9 cellular contexts compared by ENCODE assay signal in genomic region chr11:111925953-111926352, GRCh38. TPM values are rescaled to one million over a fixed set of nuclear protein-coding genes. Genes with fewer than 3 reads are reported as not detected.
A peak's percentile ranks its signal among the peaks of the same experiment; 100 is the strongest.
DNase-seq lines count a peak whose midpoint lies in the region; ATAC-seq and TF ChIP-seq lines count a peak whose summit lies in the region.
"Had no signal": no experiment of that assay in that cellular context is flagged by ENCODE, and none has a peak within 500 bp of the region (broad histone marks: within the 10 kb centered on the region; RNA-seq: fewer than 3 reads in every experiment).

No MANE protein-coding gene starts in this region.

- H2BK12ac ChIP-seq in neuronal stem cell (ENCODE audit: low read length) = peak overlapping the region; percentile 10

- intact Hi-C loops in CD14-positive monocyte (cut with micrococcal nuclease) = loop anchor here (2.0 to 10.0 kb wide), 6 partner anchors 47 to 1389 kb away; partner anchors contain the start of genes CFAP68 (in 2 of the 2), FDXACB1 (in 2 of the 2), SDHD (in 2 of the 2) and TIMM8B (in 2 of the 2)

- H3K79me1 ChIP-seq in neuronal stem cell (ENCODE audit: low read depth, low read length) = no peaks in the 10 kb centered on the region

- peak overlapping the region; percentile 77 for H3K9ac ChIP-seq in NT2/D1 (ENCODE audit: insufficient read length, low read depth)
- peak overlapping the region; percentile 62 to 63 for H3K9ac ChIP-seq in duodenal mucosa (ENCODE audit: low read depth in 1 of 2, low read length in 2 of 2)
- no peak overlapping the region for H3K9ac ChIP-seq in neuronal stem cell (ENCODE audit: low read depth, low read length, poor library complexity)

- H2BK120ac ChIP-seq in neuronal stem cell (ENCODE audit: low read depth, low read length) = no peak overlapping the region

- peak overlapping the region; percentile 88 for H2AFZ ChIP-seq in neuronal stem cell (ENCODE audit: low read length)

- no peak overlapping the region for H3K23ac ChIP-seq in neuronal stem cell (ENCODE audit: low read depth, low read length, poor library complexity)

- H3K4me1 ChIP-seq in NT2/D1 (ENCODE audit: insufficient read depth, insufficient read length) (no peaks in the 10 kb centered on the region), duodenal mucosa (ENCODE audit: control insufficient read depth in 1 of 2, insufficient read depth in 2 of 2, low read length in 2 of 2) (peaks cover 13 to 15% of the 10 kb centered on the region in 2 donors), neuronal stem cell (ENCODE audit: control insufficient read depth in 2 of 2, insufficient read depth in 1 of 2, low read depth in 1 of 2, low read length in 2 of 2) (peaks cover 9 to 11% of the 10 kb centered on the region in 2 donors)

- no peak overlapping the region for H3K14ac ChIP-seq in neuronal stem cell (ENCODE audit: low read length)

- peaks cover 0 to 4% of the 10 kb centered on the region in 2 donors for H3K36me3 Mint-ChIP-seq in CD14-positive monocyte

- peaks cover 0 to 2% (median 0%) of the 10 kb centered on the region in 3 donors for H3K27me3 Mint-ChIP-seq in CD14-positive monocyte (ENCODE audit: low read depth in 3 of 3)

- ATAC-seq in HG02678 (IDR thresholded peaks at IDR 0.05; ENCODE audit: unreplicated experiment) = no peak

- peak overlapping the region; percentile 48 for H3K18ac ChIP-seq in neuronal stem cell (ENCODE audit: low read length)

- no peak overlapping the region for H3K4me2 ChIP-seq in neuronal stem cell (ENCODE audit: insufficient read depth, low read length, poor library complexity, severe bottlenecking)

- H3K27me3 ChIP-seq in NT2/D1 (ENCODE audit: insufficient read depth, insufficient read length) (no peaks in the 10 kb centered on the region), duodenal mucosa (ENCODE audit: control insufficient read depth in 1 of 2, insufficient read depth in 2 of 2, low read length in 2 of 2) (no peaks in the 10 kb centered on the region), neuronal stem cell (ENCODE audit: control insufficient read depth in 3 of 3, insufficient read depth in 3 of 3, low read depth in 1 of 3, low read length in 3 of 3) (no peaks in the 10 kb centered on the region)

- no CpG with 5 or more reads among the region's 16 CpGs for WGBS in neuronal stem cell (ENCODE audit: extremely low coverage in 2 of 2, insufficient read length in 2 of 2, insufficient replicate concordance in 1 of 2), 2 donors

- H2AK5ac ChIP-seq in neuronal stem cell (ENCODE audit: low read depth, low read length) = peak overlapping the region; percentile 25

- no peak overlapping the region for H4K8ac ChIP-seq in neuronal stem cell (ENCODE audit: low read depth, low read length)

- peak overlapping the region; percentile 73 to 95 (median 92) for H3K27ac Mint-ChIP-seq in CD14-positive monocyte

- H3K27ac ChIP-seq in duodenal mucosa (ENCODE audit: low read depth, low read length) (peak overlapping the region; percentile 89), neuronal stem cell (replicated peaks; ENCODE audit: low read length) (no peak overlapping the region)

- H2BK15ac ChIP-seq in neuronal stem cell (ENCODE audit: low read length) = peak overlapping the region; percentile 26

- H2BK5ac ChIP-seq in neuronal stem cell (ENCODE audit: low read length) = no peak overlapping the region

- peak overlapping the region in 1 of 2 donors; percentile 85 for H3K4me3 Mint-ChIP-seq in CD14-positive monocyte

- peaks cover 28% of the 10 kb centered on the region for H3K4me1 Mint-ChIP-seq in CD14-positive monocyte

- DNase-seq in CD14-positive monocyte (ENCODE audit: low spot score) (no peak), NT2/D1 (ENCODE audit: low read depth, low spot score) (no peak), neuronal stem cell (ENCODE audit: low spot score) (no peak), AML-193 (lab: John Stamatoyannopoulos, UW) (no peak), COLO668 (lab: John Stamatoyannopoulos, UW; ENCODE audit: unreplicated experiment) (no peak)
- no peak for DNase-seq in activated CD8-positive, alpha-beta memory T cell treated with anti-CD3 and anti-CD28 coated beads, Interleukin-2, amount 50 U/mL, for 4 hours
- DNase-seq: HCEC 1CT had no signal

- no peaks in the 10 kb centered on the region for H3K36me3 ChIP-seq in NT2/D1 (ENCODE audit: insufficient read depth, insufficient read length, low read length)
- H3K36me3 ChIP-seq in duodenal mucosa (ENCODE audit: control insufficient read depth in 1 of 2, insufficient read depth in 2 of 2, low read length in 2 of 2) = no peaks in the 10 kb centered on the region
- peaks cover 0 to 2% of the 10 kb centered on the region in 2 donors for H3K36me3 ChIP-seq in neuronal stem cell (replicated peaks in 1 of 2; ENCODE audit: control insufficient read depth in 2 of 2, insufficient read depth in 2 of 2, low read length in 2 of 2)

- H3K9me3 ChIP-seq in NT2/D1 (ENCODE audit: insufficient read depth, low read length) (no peaks in the 10 kb centered on the region), duodenal mucosa (ENCODE audit: control insufficient read depth in 1 of 2, low read length in 2 of 2) (no peaks in the 10 kb centered on the region), neuronal stem cell (replicated peaks in 1 of 2; ENCODE audit: control insufficient read depth in 2 of 2, insufficient read depth in 1 of 2, low read depth in 1 of 2, low read length in 2 of 2) (no peaks in the 10 kb centered on the region)

- H3K4me3 ChIP-seq in NT2/D1 (ENCODE audit: insufficient read length, low read depth) (peak overlapping the region; percentile 43), duodenal mucosa (ENCODE audit: low read depth in 1 of 2, low read length in 2 of 2) (peak overlapping the region; percentile 63 to 73), neuronal stem cell (ENCODE audit: low read length in 2 of 2) (peak overlapping the region in 1 of 2 donors; percentile 67)

- no peak for TF ChIP-seq CTCF in CD14-positive monocyte (IDR thresholded peaks at IDR 0.05)

- H3K9me3 Mint-ChIP-seq in CD14-positive monocyte = no peaks in the 10 kb centered on the region

- H4K91ac ChIP-seq in neuronal stem cell (ENCODE audit: low read depth, low read length, poor library complexity) = no peak overlapping the region

- no peak overlapping the region for H3K4ac ChIP-seq in neuronal stem cell (ENCODE audit: low read length)

RNA-seq across cellular contexts. Expression of gene C11orf52, which starts 7.2 kb away (rescaled TPM):
- not detected for polyA plus RNA-seq in CD14-positive monocyte
- 0.14 TPM for polyA plus RNA-seq in neuronal stem cell (2013, experiment 1 of 2)
- 0.17 TPM for polyA plus RNA-seq in neuronal stem cell (2013, experiment 2 of 2)

RNA-seq across cellular contexts. Expression of gene DIXDC1, which starts 11.2 kb away (rescaled TPM):
- under 1 TPM in 1 of 2 donors, not detected in 1; 0.17 TPM for polyA plus RNA-seq in CD14-positive monocyte
- polyA plus RNA-seq in neuronal stem cell (2013, experiment 1 of 2) = 16.8 TPM
- polyA plus RNA-seq in neuronal stem cell (2013, experiment 2 of 2) = 17.4 TPM

RNA-seq across cellular contexts. Expression of gene HSPB2, which starts 13.4 kb away (rescaled TPM):
- not detected for polyA plus RNA-seq in CD14-positive monocyte
- polyA plus RNA-seq in neuronal stem cell (2013, experiment 1 of 2) = 0.14 TPM
- 0.21 TPM for polyA plus RNA-seq in neuronal stem cell (2013, experiment 2 of 2)

RNA-seq across cellular contexts. Expression of gene CRYAB, which starts 14.4 kb away (rescaled TPM):
- polyA plus RNA-seq in CD14-positive monocyte = not detected
- 2.4 TPM for polyA plus RNA-seq in neuronal stem cell (2013, experiment 1 of 2)
- 2.2 TPM for polyA plus RNA-seq in neuronal stem cell (2013, experiment 2 of 2)

RNA-seq across cellular contexts. Expression of gene CFAP68, which starts 46.6 kb away (rescaled TPM):
- polyA plus RNA-seq in CD14-positive monocyte = 1 to 10 TPM; 5.0 to 5.3 TPM
- 56.0 TPM for polyA plus RNA-seq in neuronal stem cell (2013, experiment 1 of 2)
- 51.1 TPM for polyA plus RNA-seq in neuronal stem cell (2013, experiment 2 of 2)
